Comparison of ENCODE assay signal across 26 cellular contexts in genomic region chr3:54771050-54771449, GRCh38.
"Had no signal": no experiment of that assay in that cellular context is flagged by ENCODE, and none has a peak within 500 bp of the region (broad histone marks: within the 10 kb centered on the region; RNA-seq: fewer than 3 reads in every experiment).

No MANE protein-coding gene starts in this region.

- H3K36me3 ChIP-seq: breast epithelium, SJCRH30 had no signal

- ATAC-seq: activated CD8-positive, alpha-beta T cell treated with anti-CD3 and anti-CD28 coated beads, Interleukin-2, amount 10 ng/mL, durations not matched to agents 7 days and 5 days; K562; Panc1; T-helper 17 cell; WTC11 had no signal

- DNase-seq: activated CD4-positive, alpha-beta T cell treated with anti-CD3 and anti-CD28 coated beads for 48 hours; activated CD4-positive, alpha-beta T cell treated with anti-CD3 and anti-CD28 coated beads, Interleukin-2, amount 50 U/mL, for 4 hours; activated CD4-positive, CD25-positive, alpha-beta regulatory T cell treated with anti-CD3 and anti-CD28 coated beads, Interleukin-2, amount 50 U/mL, for 72 hours; activated CD8-positive, alpha-beta memory T cell treated with anti-CD3 and anti-CD28 coated beads, Interleukin-2, amount 50 U/mL, for 48 hours; activated CD8-positive, alpha-beta T cell treated with anti-CD3 and anti-CD28 coated beads, Interleukin-2, amount 10 ng/mL, durations not matched to agents 7 days and 5 days; activated T-cell treated with anti-CD3 and anti-CD28 coated beads, Interleukin-2, amount 50 U/mL, for 1 hour; aorta; Karpas-422; MM.1S; NCI-H1105; NCI-H1436; NCI-H187 treated with DMSO at 0.1 percent for 48 hours; NCI-H2081 treated with DMSO at 0.1 percent for 48 hours; NCI-H226; NCI-H774; NK-92 treated with Interleukin-12 subunit alpha and Interleukin-12 subunit beta, amount 100 ng/mL, for 24 hours; OCI-M1; Right ventricle myocardium superior; SJCRH30; T-helper 17 cell; T-helper 9 cell had no signal

- H3K27me3 ChIP-seq: breast epithelium, SJCRH30 had no signal

- H3K9me3 ChIP-seq: breast epithelium, SJCRH30 had no signal

- H3K4me3 ChIP-seq: breast epithelium, K562, SJCRH30 had no signal

- FAIRE-seq: K562 had no signal

- H3K27ac ChIP-seq: breast epithelium, RWPE1, SJCRH30 had no signal

- H3K4me1 ChIP-seq: breast epithelium, SJCRH30 had no signal
